Comparison of ENCODE assay signal across 1 cellular context in the genomic region with DNA sequence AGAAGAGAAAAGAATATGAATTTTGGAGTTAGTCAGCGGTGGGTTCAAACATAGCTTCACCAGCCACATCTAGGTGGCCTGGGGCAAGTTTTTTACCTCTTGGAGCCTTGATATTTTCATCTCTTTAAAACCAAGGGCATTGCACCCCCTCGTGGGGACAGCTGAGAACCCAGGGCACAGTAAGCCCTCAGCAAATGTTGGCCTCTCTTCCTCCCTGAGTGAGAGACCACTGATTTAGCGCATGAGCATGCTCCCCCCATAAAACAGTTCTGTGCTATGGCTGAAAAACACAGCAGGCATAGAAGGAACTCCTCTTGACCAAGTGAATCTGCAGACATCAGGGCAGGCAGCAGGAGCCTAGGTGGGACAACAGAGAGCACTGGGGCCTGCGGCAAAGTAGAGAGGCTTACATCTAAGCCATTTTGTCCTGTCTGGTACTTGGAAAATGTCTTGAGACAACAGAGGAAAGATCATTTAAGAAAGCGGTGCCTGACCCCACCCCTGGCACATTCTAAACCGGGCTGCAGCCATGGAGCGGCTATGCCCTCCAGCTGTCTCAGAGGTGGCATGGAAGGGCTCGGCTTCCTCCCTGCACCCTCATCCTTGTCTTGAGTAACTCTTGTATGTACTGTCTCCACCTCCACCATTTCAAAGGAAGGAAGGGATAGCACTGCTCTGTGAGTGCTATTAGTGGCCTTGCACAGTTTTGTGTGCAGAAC.
TF ChIP-seq lines count a peak whose summit lies in the region.

No MANE protein-coding gene starts in this region.

TF ChIP-seq in GM23338, 12 proteins besides CTCF, POLR2A, EP300 and RAD21 (continued from another document):
- TF ChIP-seq EZH2phosphoT487 (IDR thresholded peaks at IDR 0.05; ENCODE audit: unreplicated experiment) = no peak
- no peak for TF ChIP-seq ZNF114 (CRISPR knock-in tag; IDR thresholded peaks at IDR 0.05)
- TF ChIP-seq, protein P1, sequence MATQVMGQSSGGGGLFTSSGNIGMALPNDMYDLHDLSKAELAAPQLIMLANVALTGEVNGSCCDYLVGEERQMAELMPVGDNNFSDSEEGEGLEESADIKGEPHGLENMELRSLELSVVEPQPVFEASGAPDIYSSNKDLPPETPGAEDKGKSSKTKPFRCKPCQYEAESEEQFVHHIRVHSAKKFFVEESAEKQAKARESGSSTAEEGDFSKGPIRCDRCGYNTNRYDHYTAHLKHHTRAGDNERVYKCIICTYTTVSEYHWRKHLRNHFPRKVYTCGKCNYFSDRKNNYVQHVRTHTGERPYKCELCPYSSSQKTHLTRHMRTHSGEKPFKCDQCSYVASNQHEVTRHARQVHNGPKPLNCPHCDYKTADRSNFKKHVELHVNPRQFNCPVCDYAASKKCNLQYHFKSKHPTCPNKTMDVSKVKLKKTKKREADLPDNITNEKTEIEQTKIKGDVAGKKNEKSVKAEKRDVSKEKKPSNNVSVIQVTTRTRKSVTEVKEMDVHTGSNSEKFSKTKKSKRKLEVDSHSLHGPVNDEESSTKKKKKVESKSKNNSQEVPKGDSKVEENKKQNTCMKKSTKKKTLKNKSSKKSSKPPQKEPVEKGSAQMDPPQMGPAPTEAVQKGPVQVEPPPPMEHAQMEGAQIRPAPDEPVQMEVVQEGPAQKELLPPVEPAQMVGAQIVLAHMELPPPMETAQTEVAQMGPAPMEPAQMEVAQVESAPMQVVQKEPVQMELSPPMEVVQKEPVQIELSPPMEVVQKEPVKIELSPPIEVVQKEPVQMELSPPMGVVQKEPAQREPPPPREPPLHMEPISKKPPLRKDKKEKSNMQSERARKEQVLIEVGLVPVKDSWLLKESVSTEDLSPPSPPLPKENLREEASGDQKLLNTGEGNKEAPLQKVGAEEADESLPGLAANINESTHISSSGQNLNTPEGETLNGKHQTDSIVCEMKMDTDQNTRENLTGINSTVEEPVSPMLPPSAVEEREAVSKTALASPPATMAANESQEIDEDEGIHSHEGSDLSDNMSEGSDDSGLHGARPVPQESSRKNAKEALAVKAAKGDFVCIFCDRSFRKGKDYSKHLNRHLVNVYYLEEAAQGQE (IDR thresholded peaks at IDR 0.05; ENCODE audit: unreplicated experiment) = no peak
- TF ChIP-seq, protein P2, sequence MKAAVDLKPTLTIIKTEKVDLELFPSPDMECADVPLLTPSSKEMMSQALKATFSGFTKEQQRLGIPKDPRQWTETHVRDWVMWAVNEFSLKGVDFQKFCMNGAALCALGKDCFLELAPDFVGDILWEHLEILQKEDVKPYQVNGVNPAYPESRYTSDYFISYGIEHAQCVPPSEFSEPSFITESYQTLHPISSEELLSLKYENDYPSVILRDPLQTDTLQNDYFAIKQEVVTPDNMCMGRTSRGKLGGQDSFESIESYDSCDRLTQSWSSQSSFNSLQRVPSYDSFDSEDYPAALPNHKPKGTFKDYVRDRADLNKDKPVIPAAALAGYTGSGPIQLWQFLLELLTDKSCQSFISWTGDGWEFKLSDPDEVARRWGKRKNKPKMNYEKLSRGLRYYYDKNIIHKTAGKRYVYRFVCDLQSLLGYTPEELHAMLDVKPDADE (IDR thresholded peaks at IDR 0.05) = no peak
- no peak for TF ChIP-seq ZNF331 (CRISPR knock-in tag; IDR thresholded peaks at IDR 0.05; ENCODE audit: low read depth)
- no peak for TF ChIP-seq POLR2AphosphoS5 (IDR thresholded peaks at IDR 0.05; ENCODE audit: low read depth)
- TF ChIP-seq JUNB (IDR thresholded peaks at IDR 0.05; ENCODE audit: unreplicated experiment) = no peak
- no peak for TF ChIP-seq EZH2 (IDR thresholded peaks at IDR 0.05; ENCODE audit: low read depth, unreplicated experiment)
- TF ChIP-seq STAT1 (IDR thresholded peaks at IDR 0.05; ENCODE audit: unreplicated experiment) = no peak
